Comparison of ENCODE assay signal across 31 cellular contexts in genomic region chr3:37279226-37279625, GRCh38. TPM values are rescaled to one million over a fixed set of nuclear protein-coding genes. Genes with fewer than 3 reads are reported as not detected.
DNase-seq lines count a peak whose midpoint lies in the region; ATAC-seq and TF ChIP-seq lines count a peak whose summit lies in the region.
"Had no signal": no experiment of that assay in that cellular context is flagged by ENCODE, and none has a peak within 500 bp of the region (broad histone marks: within the 10 kb centered on the region; RNA-seq: fewer than 3 reads in every experiment).

No MANE protein-coding gene starts in this region.

- H4K91ac ChIP-seq in IMR-90 (ENCODE audit: insufficient read depth, low read depth, low read length): no peak overlapping the region

- no peak overlapping the region for H2AK5ac ChIP-seq in IMR-90 (ENCODE audit: low read depth, low read length)

- H2BK15ac ChIP-seq in IMR-90 (ENCODE audit: low read depth, low read length): no peak overlapping the region

- no peak overlapping the region for H3K4me2 ChIP-seq in IMR-90 (ENCODE audit: low read depth, low read length)

- CTCF ChIA-PET in BJ (lab: Yijun Ruan, JAX) (no interaction called here), IMR-90 (lab: Yijun Ruan, JAX) (interaction anchor here (0.7 kb wide), 1 partner anchor 457 kb away, joined by 5 read pairs; no protein-coding TSS in a partner anchor)

- WGBS in IMR-90 (ENCODE audit: extremely low coverage in 2 of 2, insufficient read length in 1 of 2), 2 experiments: no CpG with 5 or more reads among the region's 6 CpGs
- WGBS in esophagus muscularis mucosa: 77% methylated on average over 6 of the region's 6 CpGs

- peaks cover 9% of the 10 kb centered on the region for H3K9me1 ChIP-seq in IMR-90 (ENCODE audit: insufficient read depth, low read length)

- no peak overlapping the region for H4K8ac ChIP-seq in IMR-90 (ENCODE audit: low read depth in 2 of 2, low read length in 2 of 2)

- peaks cover 3% of the 10 kb centered on the region; the same call in 1 of the 2 replicates for H3K4me1 ChIP-seq in IMR-90 (ENCODE audit: control insufficient read depth, insufficient read depth, low read length)
- peaks cover 0 to 15% (median 3%) of the 10 kb centered on the region in 4 donors for H3K4me1 ChIP-seq in esophagus muscularis mucosa
- H3K4me1 ChIP-seq: breast epithelium, Peyer's patch, testis had no signal

- no peaks in the 10 kb centered on the region for H3K27me3 ChIP-seq in BJ (ENCODE audit: control insufficient read depth, insufficient read depth, low read length)
- H3K27me3 ChIP-seq in IMR-90 (ENCODE audit: control insufficient read depth, insufficient read depth, low read length): no peaks in the 10 kb centered on the region
- no peaks in the 10 kb centered on the region for H3K27me3 ChIP-seq in esophagus muscularis mucosa
- H3K27me3 ChIP-seq: breast epithelium, heart right ventricle, Peyer's patch, testis, vagina had no signal

- H2AFZ ChIP-seq in IMR-90 (replicated peaks; ENCODE audit: low read length, poor library complexity): no peak overlapping the region

- H3K23ac ChIP-seq in IMR-90 (ENCODE audit: low read depth, low read length): no peak overlapping the region

- dilution Hi-C loops in IMR-90 (cut with HindIII; ENCODE audit: low sequenced_read_pairs, unreplicated experiment): no loop called here

- intact Hi-C loops in IMR-90 (cut with micrococcal nuclease) (no loop called here), esophagus muscularis mucosa (cut with DNase I) (no loop called here)

- no peak overlapping the region for H3K56ac ChIP-seq in IMR-90 (ENCODE audit: extremely low read depth, insufficient read depth, low read length)

- H3K14ac ChIP-seq in IMR-90 (replicated peaks; ENCODE audit: low read depth, low read length): no peak overlapping the region

- no peak overlapping the region for H3K18ac ChIP-seq in IMR-90 (ENCODE audit: low read depth, low read length)

- in situ Hi-C loops in IMR-90 (cut with MboI; ENCODE audit: low sequenced_read_pairs): no loop called here

- TF ChIP-seq RAD21 in IMR-90 (IDR thresholded peaks at IDR 0.05; ENCODE audit: low read length): no peak

- H3K4me3 ChIP-seq in BJ (ENCODE audit: low read depth, low read length): no peak overlapping the region
- no peak overlapping the region for H3K4me3 ChIP-seq in IMR-90 (ENCODE audit: insufficient read depth, low read depth, low read length)
- no peak overlapping the region for H3K4me3 ChIP-seq in choroid plexus epithelial cell (ENCODE audit: low read depth, low read length)
- no peak overlapping the region for H3K4me3 ChIP-seq in esophagus muscularis mucosa
- H3K4me3 ChIP-seq: breast epithelium, coronary artery, heart right ventricle, Peyer's patch, skin epidermis, testis, vagina had no signal

- H3K79me1 ChIP-seq in IMR-90 (ENCODE audit: low read depth in 1 of 2, low read length in 2 of 2): peaks cover 29 to 51% of the 10 kb centered on the region in 2 experiments

- 0 out of 2 replicates have a peak, but pooled peaks have one; percentile 2 for TF ChIP-seq CTCF in BJ (IDR thresholded peaks at IDR 0.05; ENCODE audit: insufficient read depth, low read depth, low read length)
- TF ChIP-seq CTCF in IMR-90 (conservative IDR thresholded peaks at IDR 0.05; ENCODE audit: low read depth, low read length): no peak
- no peak for TF ChIP-seq CTCF in choroid plexus epithelial cell (conservative IDR thresholded peaks at IDR 0.05; ENCODE audit: low read depth, low read length)
- TF ChIP-seq CTCF in esophagus muscularis mucosa (IDR thresholded peaks at IDR 0.05): no peak

- no peaks in the 10 kb centered on the region for H3K9me3 ChIP-seq in IMR-90 (ENCODE audit: control insufficient read depth, insufficient read depth, low read length)
- H3K9me3 ChIP-seq in esophagus muscularis mucosa: no peaks in the 10 kb centered on the region
- H3K9me3 ChIP-seq: breast epithelium, heart right ventricle, Peyer's patch, testis, vagina had no signal

- no peak overlapping the region for H2BK20ac ChIP-seq in IMR-90 (ENCODE audit: low read depth, low read length)

- ATAC-seq in IMR-90 (ENCODE audit: low read depth): no peak
- ATAC-seq: activated T-helper 17 cell treated with anti-CD3 and anti-CD28 coated beads, Interleukin-2, amount 50 U/mL, for 72 hours; natural killer cell; stimulated activated naive CD8-positive, alpha-beta T cell treated with anti-CD3 and anti-CD28 coated beads, Interleukin-15, Interleukin-2, amounts not matched to agents 100 U/mL and 50 U/mL, for 24 hours had no signal

- no peak for TF ChIP-seq EP300 in esophagus muscularis mucosa (IDR thresholded peaks at IDR 0.05)

- no peak overlapping the region for H2BK5ac ChIP-seq in IMR-90 (ENCODE audit: low read depth, low read length, poor library complexity, severe bottlenecking)

- DNase-seq in BJ (ENCODE audit: low read depth): peak; percentile 57
- DNase-seq in IMR-90: peak; percentile 28
- DNase-seq in choroid plexus epithelial cell (ENCODE audit: low read depth): peak; percentile 40
- DNase-seq in left kidney (ENCODE audit: low read depth, low spot score): peak; percentile 18
- DNase-seq in esophagus muscularis mucosa (ENCODE audit: extremely low spot score): no peak
- DNase-seq in iPS-NIHi11 (ENCODE audit: low spot score): no peak
- DNase-seq in NCI-H1092 (lab: John Stamatoyannopoulos, UW): no peak
- no peak for DNase-seq in activated T-cell treated with anti-CD3 and anti-CD28 coated beads for 4 hours
- DNase-seq: activated CD4-positive, alpha-beta memory T cell treated with anti-CD3 and anti-CD28 coated beads, Interleukin-2, amount 10 ng/mL, durations not matched to agents 7 days and 5 days; activated CD4-positive, CD25-positive, alpha-beta regulatory T cell; activated CD8-positive, alpha-beta memory T cell treated with anti-CD3 and anti-CD28 coated beads, Interleukin-2, amount 50 U/mL, for 48 hours; activated naive CD4-positive, alpha-beta T cell treated with anti-CD3 and anti-CD28 coated beads, Interleukin-2, amount 50 U/mL, for 16 hours; amniotic stem cell; CD8-positive, alpha-beta memory T cell; endodermal cell; GDM1; heart right ventricle; natural killer cell; NCI-H1105; NCI-H2029; NCI-H2227 treated with DMSO at 0.1 percent for 48 hours; NCI-H69; Peyer's patch; SIG-M5; stimulated activated naive CD8-positive, alpha-beta T cell treated with anti-CD3 and anti-CD28 coated beads, Interleukin-15, Interleukin-2, amounts not matched to agents 100 U/mL and 50 U/mL, for 24 hours; testis had no signal

- no peak overlapping the region for H3K4ac ChIP-seq in IMR-90 (ENCODE audit: low read depth, low read length)

- no peak overlapping the region for H2AK9ac ChIP-seq in IMR-90 (replicated peaks; ENCODE audit: low read depth, low read length, poor library complexity)

- POLR2A ChIA-PET in BJ (lab: Charles Lee) (interaction anchor here (0.6 kb wide), 1 partner anchor 255 kb away, joined by 8 read pairs; no protein-coding TSS in a partner anchor), IMR-90 (lab: Charles Lee; ENCODE audit: unreplicated experiment) (no interaction called here)

- BruUV-seq in IMR-90 (replicated peaks; lab: Mats Ljungman, UMichigan): no TSS peak

- TF ChIP-seq POLR2A in IMR-90 (IDR thresholded peaks at IDR 0.05; ENCODE audit: low read depth, low read length) (no peak), esophagus muscularis mucosa (IDR thresholded peaks at IDR 0.05; ENCODE audit: low read depth) (no peak)

- H3K27ac ChIP-seq in IMR-90 (ENCODE audit: insufficient read depth, low read length) (no peak overlapping the region), esophagus muscularis mucosa (replicated peaks in 1 of 4) (no peak overlapping the region)
- H3K27ac ChIP-seq: breast epithelium, coronary artery, Peyer's patch, skin epidermis, testis, vagina had no signal

- H4K5ac ChIP-seq in IMR-90 (ENCODE audit: low read depth, low read length): no peak overlapping the region

- H3K36me3 ChIP-seq in BJ (ENCODE audit: control insufficient read depth, insufficient read depth, low read length) (peaks cover 3% of the 10 kb centered on the region; the same call in 1 of the 2 replicates), IMR-90 (ENCODE audit: control insufficient read depth, insufficient read depth, low read length) (peaks cover 21% of the 10 kb centered on the region), esophagus muscularis mucosa (peaks cover 3 to 53% (median 31%) of the 10 kb centered on the region in 4 donors)

- H2BK120ac ChIP-seq in IMR-90 (ENCODE audit: low read depth, low read length): no peak overlapping the region

- H3K9ac ChIP-seq in IMR-90 (ENCODE audit: low read depth, low read length): no peak overlapping the region

- peaks cover 30% of the 10 kb centered on the region for H4K20me1 ChIP-seq in IMR-90 (ENCODE audit: insufficient read depth, low read length)

TF ChIP-seq in IMR-90, 13 proteins besides CTCF, POLR2A, EP300 and RAD21 (continues in another document):
- TF ChIP-seq RFX5 (IDR thresholded peaks at IDR 0.05; ENCODE audit: low read depth, low read length): no peak
- no peak for TF ChIP-seq FOS (IDR thresholded peaks at IDR 0.05; ENCODE audit: low read depth, low read length)
- no peak for TF ChIP-seq BHLHE40 (IDR thresholded peaks at IDR 0.05; ENCODE audit: low read depth, low read length)
- TF ChIP-seq CHD1 (IDR thresholded peaks at IDR 0.05; ENCODE audit: low read depth, low read length): no peak
- TF ChIP-seq MAZ (IDR thresholded peaks at IDR 0.05; ENCODE audit: borderline replicate concordance, low read depth, low read length): no peak
- TF ChIP-seq CEBPB (IDR thresholded peaks at IDR 0.05; ENCODE audit: low read depth, low read length): no peak
- no peak for TF ChIP-seq NFE2L2 (IDR thresholded peaks at IDR 0.05; ENCODE audit: low read depth, low read length)
- TF ChIP-seq MAFK (IDR thresholded peaks at IDR 0.05; ENCODE audit: low read depth, low read length): no peak
- no peak for TF ChIP-seq RCOR1 (IDR thresholded peaks at IDR 0.05; ENCODE audit: insufficient replicate concordance, low read length)
- TF ChIP-seq USF2 (IDR thresholded peaks at IDR 0.05; ENCODE audit: low read depth, low read length): no peak
- no peak for TF ChIP-seq MXI1 (IDR thresholded peaks at IDR 0.05; ENCODE audit: borderline replicate concordance, low read depth, low read length)
- no peak for TF ChIP-seq SMC3 (IDR thresholded peaks at IDR 0.05; ENCODE audit: low read depth, low read length)

RNA-seq across cellular contexts. Expression of gene GOLGA4, which starts 36.2 kb away (rescaled TPM):
- polyA plus RNA-seq in BJ (2011; rRNA removed): 16.9 and 25.4 TPM in 2 replicates
- 25.9 and 29.4 TPM in 2 replicates for polyA minus RNA-seq in BJ (2011; rRNA and poly(A)+ RNA removed)
- total RNA-seq in IMR-90 (2012; rRNA removed): 51.1 and 70.0 TPM in 2 replicates
- polyA plus RNA-seq in IMR-90 (2012; rRNA removed): 14.4 and 16.9 TPM in 2 replicates
- 3.6 and 3.9 TPM in 2 replicates for polyA plus RNA-seq in IMR-90 (2012; cell fraction: cytosol; rRNA removed)
- polyA plus RNA-seq in IMR-90 (2012; cell fraction: nucleus; rRNA removed; ENCODE audit: low replicate concordance): 3.3 and 7.7 TPM in 2 replicates
- 10 to 100 TPM; 67.8 to 99.5 (median 85.1) TPM for total RNA-seq in esophagus muscularis mucosa

Comparison
In these comparisons a context has a peak if more than half of its experiments do, and no peak if none do; other contexts are left out.
1. DNase-seq: peak in BJ (single experiment), IMR-90 (single experiment), choroid plexus epithelial cell (single experiment) and left kidney (single experiment); none in esophagus muscularis mucosa (single experiment), iPS-NIHi11 (single experiment), NCI-H1092 (single experiment) and activated T-cell treated with anti-CD3 and anti-CD28 coated beads for 4 hours (single experiment).